ENCODE assay signal across 8 cellular contexts in genomic region chr9:71249729-71250317, GRCh38.
DNase-seq lines count a peak whose midpoint lies in the region; ATAC-seq and TF ChIP-seq lines count a peak whose summit lies in the region.

No MANE protein-coding gene starts in this region.

- H3K36me3 Mint-ChIP-seq in CD8-positive, alpha-beta memory T cell: no peaks in the 10 kb centered on the region

- H4K20me1 ChIP-seq in fibroblast of lung (ENCODE audit: control insufficient read depth, extremely low read depth, insufficient read depth, low read length): no peaks in the 10 kb centered on the region

- H3K4me3 ChIP-seq in Jurkat, Clone E6-1 (ENCODE audit: low read length): no peak overlapping the region
- H3K4me3 ChIP-seq in fibroblast of lung (replicated peaks in 1 of 4; ENCODE audit: control extremely low read depth in 1 of 4, insufficient read depth in 1 of 4, low read depth in 3 of 4, low read length in 4 of 4): no peak overlapping the region
- H3K4me3 ChIP-seq in CD8-positive, alpha-beta memory T cell (ENCODE audit: low read length): no peak overlapping the region

- no peak overlapping the region for H3K4me3 Mint-ChIP-seq in CD8-positive, alpha-beta memory T cell

- no peaks in the 10 kb centered on the region for H3K27me3 ChIP-seq in fibroblast of lung (ENCODE audit: control insufficient read depth, insufficient read depth, low read length)
- peaks cover 4% of the 10 kb centered on the region for H3K27me3 ChIP-seq in CD8-positive, alpha-beta memory T cell (ENCODE audit: insufficient read depth, low read length, poor library complexity, severe bottlenecking)

- H3K9ac ChIP-seq in fibroblast of lung (ENCODE audit: insufficient read depth, low read length): no peak overlapping the region

- no peaks in the 10 kb centered on the region for H3K4me1 ChIP-seq in fibroblast of lung (ENCODE audit: control insufficient read depth, extremely low read depth, insufficient read depth, low read length)
- no peaks in the 10 kb centered on the region for H3K4me1 ChIP-seq in CD8-positive, alpha-beta memory T cell (ENCODE audit: insufficient read depth, low read length)

- POLR2A ChIA-PET in CD8-positive, alpha-beta memory T cell (lab: Charles Lee): no interaction called here

- TF ChIP-seq CTCF in fibroblast of lung (conservative IDR thresholded peaks at IDR 0.05 in 1 of 2, IDR thresholded peaks at IDR 0.05 in 1 of 2; ENCODE audit: low read depth in 1 of 2, low read length in 2 of 2): peak; percentile 80 to 86

- H3K27ac Mint-ChIP-seq in CD8-positive, alpha-beta memory T cell: peak overlapping the region in 1 of 8 donors; percentile 9

- CTCF ChIA-PET in CD8-positive, alpha-beta memory T cell (lab: Charles Lee): interaction anchor here (1.3 kb wide), 1 partner anchor 609 kb away, joined by 5 read pairs; no protein-coding TSS in a partner anchor

- no peaks in the 10 kb centered on the region for H3K9me3 ChIP-seq in fibroblast of lung (ENCODE audit: control insufficient read depth, insufficient read depth, low read depth, low read length)
- H3K9me3 ChIP-seq in CD8-positive, alpha-beta memory T cell (ENCODE audit: low read length): no peaks in the 10 kb centered on the region

- H3K9me3 Mint-ChIP-seq in CD8-positive, alpha-beta memory T cell: no peaks in the 10 kb centered on the region

- H3K4me2 ChIP-seq in fibroblast of lung (ENCODE audit: extremely low read depth, insufficient read depth, low read length): no peak overlapping the region

- no peaks in the 10 kb centered on the region for H3K4me1 Mint-ChIP-seq in CD8-positive, alpha-beta memory T cell

- in situ Hi-C loops in G401 (cut with HindIII; ENCODE audit: low sequenced_read_pairs): no loop called here

- peaks cover 0 to 10% of the 10 kb centered on the region in 2 donors for H3K27me3 Mint-ChIP-seq in CD8-positive, alpha-beta memory T cell

- H3K36me3 ChIP-seq in fibroblast of lung (ENCODE audit: control insufficient read depth, insufficient read depth, low read length): no peaks in the 10 kb centered on the region
- no peaks in the 10 kb centered on the region for H3K36me3 ChIP-seq in CD8-positive, alpha-beta memory T cell (ENCODE audit: insufficient read depth, low read length)

- H2AFZ ChIP-seq in fibroblast of lung (ENCODE audit: low read length): no peak overlapping the region

- H3K27ac ChIP-seq in fibroblast of lung (ENCODE audit: insufficient read depth, low read length): no peak overlapping the region
- H3K27ac ChIP-seq in CD8-positive, alpha-beta memory T cell (ENCODE audit: low read depth, low read length): no peak overlapping the region

- peak; percentile 87 for ATAC-seq in GM21528 (IDR thresholded peaks at IDR 0.05; ENCODE audit: low FRiP score, unreplicated experiment)

- H3K79me2 ChIP-seq in fibroblast of lung (ENCODE audit: control insufficient read depth, insufficient read depth, low read length): no peaks in the 10 kb centered on the region

- DNase-seq in G401 (ENCODE audit: low spot score): peak; percentile 91
- peak; percentile 62 for DNase-seq in Jurkat, Clone E6-1 (ENCODE audit: low read depth, low spot score)
- DNase-seq in SK-N-DZ (ENCODE audit: low spot score): peak; percentile 86
- peak; percentile 62 to 75 for DNase-seq in fibroblast of lung (ENCODE audit: low read depth in 2 of 2)
- peak; percentile 41 for DNase-seq in non-pigmented ciliary epithelial cell (ENCODE audit: low read depth)
- no peak for DNase-seq in GM19240 (ENCODE audit: insufficient read length, low spot score)
- no peak for DNase-seq in CD8-positive, alpha-beta memory T cell

Comparison
In these comparisons a context has a peak if more than half of its experiments do, and no peak if none do; other contexts are left out.
1. DNase-seq: peak in G401 (single experiment), Jurkat, Clone E6-1 (single experiment), SK-N-DZ (single experiment), fibroblast of lung (2 of 2) and non-pigmented ciliary epithelial cell (single experiment); none in GM19240 (single experiment) and CD8-positive, alpha-beta memory T cell (0 of 5).